8 cellular contexts compared by ENCODE assay signal in genomic region chr18:59697236-59697932, GRCh38. TPM values are rescaled to one million over a fixed set of nuclear protein-coding genes. Genes with fewer than 3 reads are reported as not detected.
DNase-seq lines count a peak whose midpoint lies in the region; ATAC-seq, FAIRE-seq and TF ChIP-seq lines count a peak whose summit lies in the region.

CCBE1 (minus strand) TSS chr18:59697423.

- H3K4me3 Mint-ChIP-seq in naive thymus-derived CD8-positive, alpha-beta T cell = peak within 1 kb of the TSS in 7 of 10 donors; percentile 13 to 52 (median 46)

- no peak within 1 kb of the TSS for H3K27ac Mint-ChIP-seq in naive thymus-derived CD8-positive, alpha-beta T cell

- H3K9me3 ChIP-seq in AG04450 (ENCODE audit: control insufficient read depth, insufficient read depth, low read length) = no peaks in the 10 kb centered on the region; the same call in 1 of the 2 replicates
- no peaks in the 10 kb centered on the region for H3K9me3 ChIP-seq in esophagus squamous epithelium
- H3K9me3 ChIP-seq in upper lobe of left lung = no peaks in the 10 kb centered on the region

- peak within 1 kb of the TSS; percentile 25 for H3K27ac ChIP-seq in AG04450 (ENCODE audit: low read depth, low read length)
- no peak within 1 kb of the TSS for H3K27ac ChIP-seq in VCaP
- H3K27ac ChIP-seq in esophagus squamous epithelium = peak within 1 kb of the TSS in 3 of 4 donors; percentile 9 to 60 (median 30)
- peak within 1 kb of the TSS; percentile 69 to 82 (median 79) for H3K27ac ChIP-seq in upper lobe of left lung

- CTCF ChIA-PET in AG04450 (lab: Charles Lee) = interaction anchor here (0.6 to 3.0 kb wide), 99 partner anchors 8 to 448 kb away, joined by 3 to 108 read pairs (median 4); no protein-coding TSS in a partner anchor

- H3K4me1 Mint-ChIP-seq in naive thymus-derived CD8-positive, alpha-beta T cell = peaks cover 4 to 18% (median 12%) of the 10 kb centered on the region in 4 donors

- H3K27me3 ChIP-seq in AG04450 (ENCODE audit: control insufficient read depth, insufficient read depth, low read length) = no peaks in the 10 kb centered on the region
- H3K27me3 ChIP-seq in esophagus squamous epithelium = peaks cover 0 to 56% (median 0%) of the 10 kb centered on the region in 4 donors
- peaks cover 0 to 15% (median 7%) of the 10 kb centered on the region in 4 donors for H3K27me3 ChIP-seq in upper lobe of left lung

- peaks cover 0 to 6% (median 0%) of the 10 kb centered on the region in 9 donors for H3K9me3 Mint-ChIP-seq in naive thymus-derived CD8-positive, alpha-beta T cell

- peaks cover 34 to 71% (median 44%) of the 10 kb centered on the region in 5 donors for H3K27me3 Mint-ChIP-seq in naive thymus-derived CD8-positive, alpha-beta T cell

- TF ChIP-seq CTCF in AG04450 (IDR thresholded peaks at IDR 0.05; ENCODE audit: low read depth, low read length) = peak; percentile 96
- TF ChIP-seq CTCF in VCaP (conservative IDR thresholded peaks at IDR 0.05) = peak; percentile 96
- peak; percentile 37 to 90 (median 76) for TF ChIP-seq CTCF in esophagus squamous epithelium (IDR thresholded peaks at IDR 0.05)
- peak; percentile 64 to 85 (median 71) for TF ChIP-seq CTCF in upper lobe of left lung (IDR thresholded peaks at IDR 0.05)

- ATAC-seq in GM18519 (IDR thresholded peaks at IDR 0.05; ENCODE audit: low FRiP score, unreplicated experiment) (peak; percentile 48), upper lobe of left lung (ENCODE audit: low FRiP score in 2 of 2) (peak; percentile 83 to 85)
- ATAC-seq in naive thymus-derived CD8-positive, alpha-beta T cell = no peak

- TF ChIP-seq POLR2A in esophagus squamous epithelium (IDR thresholded peaks at IDR 0.05) = no peak
- peak in 1 of 4 donors; percentile 22 for TF ChIP-seq POLR2A in upper lobe of left lung (IDR thresholded peaks at IDR 0.05)

- no peaks in the 10 kb centered on the region for H3K36me3 ChIP-seq in esophagus squamous epithelium
- H3K36me3 ChIP-seq in upper lobe of left lung = no peaks in the 10 kb centered on the region

- H3K4me3 ChIP-seq in AG04450 (ENCODE audit: low read depth, low read length) (peak within 1 kb of the TSS; percentile 95), esophagus squamous epithelium (peak within 1 kb of the TSS; percentile 37 to 70 (median 49)), upper lobe of left lung (peak within 1 kb of the TSS; percentile 43 to 55 (median 51))

- no peak for DNase-seq in AG04450 (ENCODE audit: low read depth, low spot score)
- peak; percentile 57 for DNase-seq in HTR-8/SVneo (ENCODE audit: insufficient read length, low spot score)
- DNase-seq in esophagus squamous epithelium (lab: John Stamatoyannopoulos, UW) = no peak
- DNase-seq in naive thymus-derived CD8-positive, alpha-beta T cell = no peak
- peak; percentile 47 to 94 for DNase-seq in upper lobe of left lung
- DNase-seq in SIG-M5 treated with dmso at 0.1 percent for 504 hours (lab: John Stamatoyannopoulos, UW; ENCODE audit: unreplicated experiment) = no peak

- POLR2A ChIA-PET in AG04450 (lab: Yijun Ruan, JAX) = interaction anchor here (0.6 to 2.3 kb wide), 13 partner anchors 9 to 238 kb away, joined by 3 to 20 read pairs (median 4); no protein-coding TSS in a partner anchor
- POLR2A ChIA-PET in naive thymus-derived CD8-positive, alpha-beta T cell (lab: Charles Lee) = no interaction called here

- WGBS in esophagus squamous epithelium, 2 donors = 1 to 2% methylated on average over 7 to 20 of the region's 46 CpGs
- 1 to 2% methylated on average over 20 to 43 of the region's 46 CpGs for WGBS in upper lobe of left lung, 2 donors

- peak; percentile 44 for FAIRE-seq in HTR-8/SVneo (lab: Jason Lieb, UNC)

- peaks cover 0 to 51% (median 17%) of the 10 kb centered on the region in 3 donors for H3K4me1 ChIP-seq in esophagus squamous epithelium
- H3K4me1 ChIP-seq in upper lobe of left lung = peaks cover 0 to 23% (median 13%) of the 10 kb centered on the region in 4 donors

- peaks cover 0 to 4% (median 0%) of the 10 kb centered on the region in 3 donors for H3K36me3 Mint-ChIP-seq in naive thymus-derived CD8-positive, alpha-beta T cell

- TF ChIP-seq EP300 in upper lobe of left lung (IDR thresholded peaks at IDR 0.05) = no peak

- intact Hi-C loops in esophagus squamous epithelium (cut with DNase I) = loop anchor here (10.0 kb wide), 2 partner anchors 117 to 233 kb away; no protein-coding TSS in a partner anchor

RNA-seq across cellular contexts. Expression of gene CCBE1, which starts in this region (rescaled TPM):
- 40.4 and 51.5 TPM in 2 replicates for polyA plus RNA-seq in AG04450 (2011; rRNA removed)
- 50.1 and 58.8 TPM in 2 replicates for polyA minus RNA-seq in AG04450 (2011; rRNA and poly(A)+ RNA removed)
- total RNA-seq in esophagus squamous epithelium (1 to 10 TPM in 2 of 4 donors, under 1 TPM in 2; 0.34 to 4.6 (median 1.3) TPM), upper lobe of left lung (10 to 100 TPM in 4 of 6 donors, 1 to 10 TPM in 2; 8.7 to 23.6 (median 12.3) TPM)
- total RNA-seq in naive thymus-derived CD8-positive, alpha-beta T cell = not detected
- under 1 TPM in 1 of 3 donors, not detected in 2; 0.36 TPM for polyA plus RNA-seq in naive thymus-derived CD8-positive, alpha-beta T cell

Comparison
In these comparisons a context has a peak if more than half of its experiments do, and no peak if none do; other contexts are left out.
1. RNA of gene CCBE1 (polyA plus RNA-seq): 40.4 to 51.5 TPM in AG04450; 0.36 TPM in naive thymus-derived CD8-positive, alpha-beta T cell; every median in the first group is over 10 times any median in the second.
2. DNase-seq: peak in HTR-8/SVneo (single experiment) and upper lobe of left lung (2 of 2); none in AG04450 (single experiment), esophagus squamous epithelium (single experiment), naive thymus-derived CD8-positive, alpha-beta T cell (0 of 10) and SIG-M5 treated with dmso at 0.1 percent for 504 hours (single experiment).
3. ATAC-seq: peak in GM18519 (single experiment) and upper lobe of left lung (2 of 2); none in naive thymus-derived CD8-positive, alpha-beta T cell (0 of 2).
4. Peak in every context shown above with its lines, with median percentiles within 50 percentile points of each other: H3K4me3 ChIP-seq and CTCF ChIP-seq.